1 cellular context compared by ENCODE assay signal in the genomic region with DNA sequence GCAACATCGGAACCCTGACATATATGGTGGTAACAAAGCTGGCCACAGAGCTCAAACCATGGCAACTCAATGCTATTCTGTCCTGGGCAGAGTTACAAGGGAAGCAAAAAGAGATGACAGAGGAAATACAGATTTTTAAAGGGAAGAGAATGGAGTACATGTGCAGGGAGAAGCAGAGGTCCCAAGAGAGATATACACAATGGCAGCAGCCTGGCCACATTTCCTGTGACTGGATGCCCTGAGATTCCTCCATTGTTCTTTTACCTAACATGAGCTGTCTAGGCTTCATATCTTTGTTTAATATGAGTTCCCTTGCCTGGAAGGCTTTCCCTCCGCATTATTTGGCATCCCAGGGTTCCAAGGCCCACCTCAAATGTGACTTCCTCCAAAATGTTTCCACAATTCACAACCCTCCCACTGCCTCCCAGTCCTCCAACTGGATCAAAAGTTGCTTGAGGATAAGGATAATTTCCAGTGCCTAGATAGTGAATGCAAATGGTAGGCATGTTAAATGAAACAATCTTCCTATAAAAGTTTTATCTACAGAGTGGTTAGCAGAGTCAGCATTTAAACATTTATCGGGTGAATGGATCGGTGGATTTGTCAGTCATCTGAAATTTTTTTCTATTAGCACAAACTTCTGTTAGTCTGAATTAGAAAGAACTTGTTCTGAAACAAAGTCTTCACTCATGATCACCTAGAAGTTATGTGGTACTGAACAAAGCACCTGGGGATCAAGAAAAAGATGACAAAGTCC.
TF ChIP-seq lines count a peak whose summit lies in the region.

No MANE protein-coding gene starts in this region.

TF ChIP-seq in endothelial cell of umbilical vein, 7 proteins besides CTCF, POLR2A, EP300 and RAD21:
- TF ChIP-seq EZH2 (IDR thresholded peaks at IDR 0.05; ENCODE audit: borderline replicate concordance, low read depth, low read length, severe bottlenecking) (no peak), MYC (IDR thresholded peaks at IDR 0.05; ENCODE audit: low read depth, low read length) (no peak), FOS (IDR thresholded peaks at IDR 0.05; ENCODE audit: borderline replicate concordance, insufficient read depth, low read length) (no peak), JUN (IDR thresholded peaks at IDR 0.05; ENCODE audit: borderline replicate concordance, insufficient read depth, insufficient read length, low read depth) (no peak), GATA2 (IDR thresholded peaks at IDR 0.05; ENCODE audit: insufficient read depth, insufficient read length, low read depth, low read length) (no peak)
- TF ChIP-seq, protein P1, sequence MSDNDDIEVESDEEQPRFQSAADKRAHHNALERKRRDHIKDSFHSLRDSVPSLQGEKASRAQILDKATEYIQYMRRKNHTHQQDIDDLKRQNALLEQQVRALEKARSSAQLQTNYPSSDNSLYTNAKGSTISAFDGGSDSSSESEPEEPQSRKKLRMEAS (IDR thresholded peaks at IDR 0.05; ENCODE audit: insufficient read depth, insufficient read length) = no peak
TF ChIP-seq in endothelial cell of umbilical vein: peak in this region for 0.
